14 cellular contexts compared by ENCODE assay signal in genomic region chr2:181738074-181738473, GRCh38. TPM values are rescaled to one million over a fixed set of nuclear protein-coding genes. Genes with fewer than 3 reads are reported as not detected.
DNase-seq lines count a peak whose midpoint lies in the region; ATAC-seq and TF ChIP-seq lines count a peak whose summit lies in the region.
"Had no signal": no experiment of that assay in that cellular context is flagged by ENCODE, and none has a peak within 500 bp of the region (broad histone marks: within the 10 kb centered on the region; RNA-seq: fewer than 3 reads in every experiment).

No MANE protein-coding gene starts in this region.

- no peaks in the 10 kb centered on the region for H3K36me3 ChIP-seq in upper lobe of right lung
- H3K36me3 ChIP-seq: left ventricle myocardium inferior had no signal

- no peak overlapping the region for H3K4me3 ChIP-seq in upper lobe of right lung
- H3K4me3 ChIP-seq: left ventricle myocardium inferior, skin epidermis had no signal

- H3K4me3 Mint-ChIP-seq in endothelial cell (ENCODE audit: unreplicated experiment) = no peak overlapping the region
- H3K4me3 Mint-ChIP-seq: CD14-positive monocyte, T-helper 17 cell had no signal

- no peaks in the 10 kb centered on the region for H3K36me3 Mint-ChIP-seq in endothelial cell (ENCODE audit: low read depth, unreplicated experiment)
- H3K36me3 Mint-ChIP-seq: CD14-positive monocyte had no signal

- peak; percentile 53 for ATAC-seq in GM19351 (IDR thresholded peaks at IDR 0.05; ENCODE audit: unreplicated experiment)
- ATAC-seq in upper lobe of right lung = no peak
- no peak for ATAC-seq in HG03439 (IDR thresholded peaks at IDR 0.05; ENCODE audit: unreplicated experiment)
- ATAC-seq: T-helper 17 cell had no signal

- H3K27ac ChIP-seq in 22Rv1 (no peak overlapping the region), upper lobe of right lung (no peak overlapping the region)
- H3K27ac ChIP-seq: left ventricle myocardium inferior, skin epidermis had no signal

- H3K9me3 Mint-ChIP-seq in endothelial cell (ENCODE audit: unreplicated experiment) = no peaks in the 10 kb centered on the region

- intact Hi-C loops in upper lobe of right lung (cut with DNase I) = no loop called here

- no peak overlapping the region for H3K27ac Mint-ChIP-seq in endothelial cell (ENCODE audit: unreplicated experiment)
- H3K27ac Mint-ChIP-seq: CD14-positive monocyte, T-helper 17 cell had no signal

- peak; percentile 15 for DNase-seq in NCI-H2227 (lab: John Stamatoyannopoulos, UW; ENCODE audit: unreplicated experiment)
- DNase-seq in endothelial cell (ENCODE audit: low spot score) = no peak
- no peak for DNase-seq in upper lobe of right lung
- DNase-seq in NCI-H510A treated with DMSO at 0.1 percent for 48 hours (lab: John Stamatoyannopoulos, UW) = no peak
- DNase-seq in activated CD4-positive, alpha-beta T cell treated with anti-CD3 and anti-CD28 coated beads for 4 hours = no peak
- DNase-seq: effector CD4-positive, alpha-beta T cell; left ventricle myocardium inferior; NCI-H187; T-helper 17 cell had no signal

- no peaks in the 10 kb centered on the region for H3K9me3 ChIP-seq in upper lobe of right lung

- no peaks in the 10 kb centered on the region for H3K27me3 ChIP-seq in upper lobe of right lung

- H3K4me1 ChIP-seq in upper lobe of right lung = peaks cover 1% of the 10 kb centered on the region

- H3K27me3 Mint-ChIP-seq in endothelial cell (ENCODE audit: unreplicated experiment) = no peaks in the 10 kb centered on the region

- no peaks in the 10 kb centered on the region for H3K4me1 Mint-ChIP-seq in endothelial cell (ENCODE audit: unreplicated experiment)
- H3K4me1 Mint-ChIP-seq: CD14-positive monocyte had no signal

- TF ChIP-seq CTCF in 22Rv1 (IDR thresholded peaks at IDR 0.05) = 0 out of 2 replicates have a peak, but pooled peaks have one; percentile 8
- TF ChIP-seq CTCF in endothelial cell (IDR thresholded peaks at IDR 0.05; ENCODE audit: unreplicated experiment) = peak; percentile 23
- no peak for TF ChIP-seq CTCF in upper lobe of right lung (IDR thresholded peaks at IDR 0.05)

RNA-seq across cellular contexts. Expression of gene NEUROD1, which starts 57.8 kb away (rescaled TPM):
- not detected for total RNA-seq in endothelial cell (ENCODE audit: unreplicated experiment)
- total RNA-seq in upper lobe of right lung = not detected
- total RNA-seq: left ventricle myocardium inferior, T-helper 17 cell had no signal
